24 cellular contexts compared by ENCODE assay signal in genomic region chr20:52806918-52807317, GRCh38.
"Had no signal": no experiment of that assay in that cellular context is flagged by ENCODE, and none has a peak within 500 bp of the region (broad histone marks: within the 10 kb centered on the region; RNA-seq: fewer than 3 reads in every experiment).

No MANE protein-coding gene starts in this region.

- H3K27ac Mint-ChIP-seq: mesothelial cell of epicardium had no signal

- H3K36me3 ChIP-seq: esophagus squamous epithelium, gastrocnemius medialis, heart right ventricle, left lung, lower lobe of right lung had no signal

- DNase-seq: dermis blood vessel endothelial cell; dorsolateral prefrontal cortex; effector CD4-positive, alpha-beta T cell; effector memory CD4-positive, alpha-beta T cell; esophagus squamous epithelium; foreskin fibroblast; foreskin melanocyte; gastrocnemius medialis; glutamatergic neuron; head of caudate nucleus; heart right ventricle; hippocampal formation; left cardiac atrium; left lung; left ventricle myocardium superior; lower lobe of right lung; mesenchymal stem cell; mucosa of descending colon had no signal

- H3K9me3 ChIP-seq: esophagus squamous epithelium, gastrocnemius medialis, heart right ventricle, left lung, lower lobe of right lung, mucosa of descending colon had no signal

- ATAC-seq: gastrocnemius medialis, heart right ventricle, left cardiac atrium, left lung, left ventricle myocardium superior, lower lobe of right lung, mucosa of descending colon had no signal

- H3K4me3 Mint-ChIP-seq: mesothelial cell of epicardium had no signal

- H3K27ac ChIP-seq: coronary artery, dorsolateral prefrontal cortex, esophagus squamous epithelium, gastrocnemius medialis, heart right ventricle, left lung, lower lobe of right lung had no signal

- H3K27me3 ChIP-seq: gastrocnemius medialis had no signal

- FAIRE-seq: colon, endothelial cell of umbilical vein, islet of Langerhans, keratinocyte had no signal

- H3K9me3 Mint-ChIP-seq: mesothelial cell of epicardium had no signal

- H3K4me1 ChIP-seq: esophagus squamous epithelium, gastrocnemius medialis, heart right ventricle, left lung, lower lobe of right lung had no signal

- H3K4me3 ChIP-seq: coronary artery, dorsolateral prefrontal cortex, esophagus squamous epithelium, gastrocnemius medialis, heart right ventricle, left lung, lower lobe of right lung, mucosa of descending colon had no signal

- H3K36me3 Mint-ChIP-seq: mesothelial cell of epicardium had no signal
